In the genomic region with DNA sequence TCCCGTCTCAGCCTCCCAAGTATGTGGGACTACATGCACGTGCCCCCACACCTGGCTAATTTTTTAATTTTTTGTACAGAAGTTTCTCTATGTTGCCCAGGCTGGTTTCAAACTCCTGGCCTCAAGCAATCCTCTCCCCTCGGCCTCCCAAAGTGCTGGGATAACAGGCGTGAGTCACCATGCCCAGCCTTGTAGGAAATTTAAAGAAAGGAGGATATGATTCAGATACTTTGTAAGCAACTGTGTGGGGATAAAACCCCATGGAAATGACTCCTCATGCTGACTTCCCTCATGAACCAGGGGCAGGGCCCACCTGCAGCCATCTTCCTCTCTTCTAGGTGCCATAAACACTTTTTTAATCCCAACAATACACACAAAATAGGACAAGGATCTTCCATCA, we compare ENCODE assay signal across 14 cellular contexts. TPM values are rescaled to one million over a fixed set of nuclear protein-coding genes. Genes with fewer than 3 reads are reported as not detected.
DNase-seq lines count a peak whose midpoint lies in the region; TF ChIP-seq lines count a peak whose summit lies in the region.
"Had no signal": no experiment of that assay in that cellular context is flagged by ENCODE, and none has a peak within 500 bp of the region (broad histone marks: within the 10 kb centered on the region; RNA-seq: fewer than 3 reads in every experiment).

No MANE protein-coding gene starts in this region.

- H3K18ac ChIP-seq in mesenchymal stem cell (ENCODE audit: low read depth in 1 of 2, low read length in 2 of 2): no peak overlapping the region

- H2BK12ac ChIP-seq in mesenchymal stem cell (ENCODE audit: low read length in 2 of 2): no peak overlapping the region

- H3K9me3 Mint-ChIP-seq in CD14-positive monocyte (peaks cover 0 to 4% (median 0%) of the 10 kb centered on the region in 7 donors), HFFc6 (peaks cover 6% of the 10 kb centered on the region; the same call in 1 of the 2 replicates)
- H3K9me3 Mint-ChIP-seq in activated T-helper 2 cell treated with anti-CD3 and anti-CD28 coated beads, Interferon-gamma antibody, Interleukin-2, Interleukin-4, amounts not matched to agents 10 μg/mL and 5 μg/mL and 100 μg/mL, durations not matched to agents 14 hours and 24 hours and 36 hours: no peaks in the 10 kb centered on the region

- no peak overlapping the region for H3K4me3 Mint-ChIP-seq in CD14-positive monocyte
- peak overlapping the region; percentile 79 for H3K4me3 Mint-ChIP-seq in HFFc6
- peak overlapping the region; percentile 45 for H3K4me3 Mint-ChIP-seq in activated T-helper 2 cell treated with anti-CD3 and anti-CD28 coated beads, Interferon-gamma antibody, Interleukin-2, Interleukin-4, amounts not matched to agents 10 μg/mL and 5 μg/mL and 100 μg/mL, durations not matched to agents 14 hours and 24 hours and 36 hours (ENCODE audit: low read depth)
- H3K4me3 Mint-ChIP-seq: endodermal cell had no signal

- H3K14ac ChIP-seq in mesenchymal stem cell (ENCODE audit: low read length in 2 of 2): no peak overlapping the region

- no peak overlapping the region for H3K4me3 ChIP-seq in mesenchymal stem cell (ENCODE audit: insufficient read depth in 1 of 2, low read depth in 1 of 2, low read length in 2 of 2)
- H3K4me3 ChIP-seq: K562, suprapubic skin had no signal

- H4K8ac ChIP-seq in mesenchymal stem cell (ENCODE audit: low read length): no peak overlapping the region

- peak overlapping the region; percentile 75 for H2AK5ac ChIP-seq in mesenchymal stem cell (ENCODE audit: low read length, severe bottlenecking)

- peaks cover 10% of the 10 kb centered on the region for H3K4me1 ChIP-seq in mesenchymal stem cell (ENCODE audit: control insufficient read depth, insufficient read depth, low read depth, low read length)

- H3K27me3 ChIP-seq in mesenchymal stem cell (ENCODE audit: control insufficient read depth in 1 of 2, insufficient read depth in 1 of 2, low read length in 2 of 2): no peaks in the 10 kb centered on the region
- H3K27me3 ChIP-seq: suprapubic skin had no signal

- no peak overlapping the region for H2AFZ ChIP-seq in mesenchymal stem cell (ENCODE audit: low read depth, low read length)

- H4K91ac ChIP-seq in mesenchymal stem cell (ENCODE audit: low read length): no peak overlapping the region

- TF ChIP-seq CTCF in CD14-positive monocyte (IDR thresholded peaks at IDR 0.05): no peak
- TF ChIP-seq CTCF in HFFc6 (IDR thresholded peaks at IDR 0.05): no peak

- H3K23ac ChIP-seq in mesenchymal stem cell (ENCODE audit: low read length in 2 of 2): no peak overlapping the region

- H2BK120ac ChIP-seq in mesenchymal stem cell (ENCODE audit: low read depth, low read length): no peak overlapping the region

- H3K4me1 Mint-ChIP-seq in CD14-positive monocyte (peaks cover 82% of the 10 kb centered on the region), HFFc6 (ENCODE audit: low read depth) (peaks cover 59% of the 10 kb centered on the region)
- peaks cover 46% of the 10 kb centered on the region for H3K4me1 Mint-ChIP-seq in activated T-helper 2 cell treated with anti-CD3 and anti-CD28 coated beads, Interferon-gamma antibody, Interleukin-2, Interleukin-4, amounts not matched to agents 10 μg/mL and 5 μg/mL and 100 μg/mL, durations not matched to agents 14 hours and 24 hours and 36 hours (ENCODE audit: low read depth)
- H3K4me1 Mint-ChIP-seq: endodermal cell had no signal

- 81% methylated on average over 2 of the region's 4 CpGs for WGBS in mesenchymal stem cell

- peaks cover 0 to 7% of the 10 kb centered on the region in 2 experiments for H3K36me3 ChIP-seq in mesenchymal stem cell (ENCODE audit: control insufficient read depth in 1 of 2, insufficient read depth in 2 of 2, low read depth in 1 of 2, low read length in 2 of 2)
- H3K36me3 ChIP-seq: suprapubic skin had no signal

- peak overlapping the region; percentile 88 for H3K27ac ChIP-seq in mesenchymal stem cell (ENCODE audit: low read length, poor library complexity, severe bottlenecking)
- H3K27ac ChIP-seq: suprapubic skin had no signal

- no peaks in the 10 kb centered on the region for H3K79me1 ChIP-seq in mesenchymal stem cell (replicated peaks; ENCODE audit: low read length, poor library complexity, severe bottlenecking)

- intact Hi-C loops in CD14-positive monocyte (cut with micrococcal nuclease): no loop called here
- intact Hi-C loops in activated T-helper 2 cell treated with anti-CD3 and anti-CD28 coated beads, Interferon-gamma antibody, Interleukin-2, Interleukin-4, amounts not matched to agents 10 μg/mL and 5 μg/mL and 100 μg/mL, durations not matched to agents 14 hours and 24 hours and 36 hours (cut with micrococcal nuclease): loop anchor here (10.0 kb wide), 3 partner anchors 246 to 666 kb away; a partner anchor contains a TSS

- H3K36me3 Mint-ChIP-seq in CD14-positive monocyte: peaks cover 36 to 38% of the 10 kb centered on the region in 2 donors
- H3K36me3 Mint-ChIP-seq in HFFc6 (ENCODE audit: low read depth): peaks cover 25% of the 10 kb centered on the region
- H3K36me3 Mint-ChIP-seq in activated T-helper 2 cell treated with anti-CD3 and anti-CD28 coated beads, Interferon-gamma antibody, Interleukin-2, Interleukin-4, amounts not matched to agents 10 μg/mL and 5 μg/mL and 100 μg/mL, durations not matched to agents 14 hours and 24 hours and 36 hours (ENCODE audit: low read depth): peaks cover 32% of the 10 kb centered on the region

- H3K4ac ChIP-seq in mesenchymal stem cell (ENCODE audit: low read depth in 1 of 2, low read length in 2 of 2): no peak overlapping the region

- peak overlapping the region in 6 of 7 donors; percentile 78 to 95 (median 85) for H3K27ac Mint-ChIP-seq in CD14-positive monocyte
- H3K27ac Mint-ChIP-seq in HFFc6: peak overlapping the region; percentile 97
- peak overlapping the region; percentile 98 for H3K27ac Mint-ChIP-seq in activated T-helper 2 cell treated with anti-CD3 and anti-CD28 coated beads, Interferon-gamma antibody, Interleukin-2, Interleukin-4, amounts not matched to agents 10 μg/mL and 5 μg/mL and 100 μg/mL, durations not matched to agents 14 hours and 24 hours and 36 hours
- H3K27ac Mint-ChIP-seq: endodermal cell had no signal

- no peak overlapping the region for H2BK15ac ChIP-seq in mesenchymal stem cell (ENCODE audit: low read depth, poor library complexity, severe bottlenecking)

- no peak overlapping the region for H3K4me2 ChIP-seq in mesenchymal stem cell (ENCODE audit: low read length, poor library complexity, severe bottlenecking)

- peaks cover 0 to 3% (median 0%) of the 10 kb centered on the region in 3 donors for H3K27me3 Mint-ChIP-seq in CD14-positive monocyte (ENCODE audit: low read depth in 3 of 3)
- H3K27me3 Mint-ChIP-seq in HFFc6 (ENCODE audit: insufficient read depth): no peaks in the 10 kb centered on the region; the same call in 1 of the 2 replicates
- no peaks in the 10 kb centered on the region for H3K27me3 Mint-ChIP-seq in activated T-helper 2 cell treated with anti-CD3 and anti-CD28 coated beads, Interferon-gamma antibody, Interleukin-2, Interleukin-4, amounts not matched to agents 10 μg/mL and 5 μg/mL and 100 μg/mL, durations not matched to agents 14 hours and 24 hours and 36 hours (ENCODE audit: low read depth)

- DNase-seq in CD14-positive monocyte (ENCODE audit: low spot score): peak; percentile 68
- DNase-seq in HFFc6: peak; percentile 32
- DNase-seq in activated T-helper 2 cell treated with anti-CD3 and anti-CD28 coated beads, Interferon-gamma antibody, Interleukin-2, Interleukin-4, amounts not matched to agents 10 μg/mL and 5 μg/mL and 100 μg/mL, durations not matched to agents 14 hours and 24 hours and 36 hours (ENCODE audit: low spot score): no peak
- peak; percentile 4 for DNase-seq in mesenchymal stem cell
- DNase-seq in NCI-H82 treated with DMSO at 0.1 percent for 48 hours (lab: John Stamatoyannopoulos, UW; ENCODE audit: unreplicated experiment): no peak
- DNase-seq in COLO668 (lab: John Stamatoyannopoulos, UW; ENCODE audit: unreplicated experiment): no peak
- DNase-seq in cortex of kidney (lab: John Stamatoyannopoulos, UW): no peak
- no peak for DNase-seq in cerebellar nuclear complex (lab: John Stamatoyannopoulos, UW)
- DNase-seq: endodermal cell, NCI-H446 had no signal

- peak overlapping the region; percentile 96 for H3K9ac ChIP-seq in mesenchymal stem cell (ENCODE audit: low read length)

- H2BK5ac ChIP-seq in mesenchymal stem cell (ENCODE audit: low read depth, low read length, poor library complexity, severe bottlenecking): no peak overlapping the region

- H3K9me3 ChIP-seq in mesenchymal stem cell (ENCODE audit: control insufficient read depth, low read length): no peaks in the 10 kb centered on the region
- H3K9me3 ChIP-seq: suprapubic skin had no signal

RNA-seq across cellular contexts. Expression of a gene that starts 50.2 kb away (rescaled TPM):
- polyA plus RNA-seq in CD14-positive monocyte: 10 to 100 TPM; 24.6 to 45.4 TPM
- 10 to 100 TPM; 30.7 to 37.6 (median 35.5) TPM for total RNA-seq in HFFc6 (2021; fragmentation: NEBNext Ultra II Directional; extraction: Animal tissue kit (Norgen Biotek cat#: 25700))
- 45.2 and 47.4 TPM in 2 replicates for total RNA-seq in activated T-helper 2 cell treated with anti-CD3 and anti-CD28 coated beads, Interferon-gamma antibody, Interleukin-2, Interleukin-4, amounts not matched to agents 10 μg/mL and 5 μg/mL and 100 μg/mL, durations not matched to agents 14 hours and 24 hours and 36 hours
- polyA plus RNA-seq in mesenchymal stem cell (2013, experiment 1 of 2): 0.15 TPM
- 0.08 TPM for polyA plus RNA-seq in mesenchymal stem cell (2013, experiment 2 of 2)
- total RNA-seq: myocyte, SK-MEL-5 had no signal

Comparison
In these comparisons a context has a peak if more than half of its experiments do, and no peak if none do; other contexts are left out.
1. DNase-seq: peak in CD14-positive monocyte (single experiment), HFFc6 (single experiment) and mesenchymal stem cell (single experiment); none in activated T-helper 2 cell treated with anti-CD3 and anti-CD28 coated beads, Interferon-gamma antibody, Interleukin-2, Interleukin-4, amounts not matched to agents 10 μg/mL and 5 μg/mL and 100 μg/mL, durations not matched to agents 14 hours and 24 hours and 36 hours (single experiment), NCI-H82 treated with DMSO at 0.1 percent for 48 hours (single experiment), COLO668 (single experiment), cortex of kidney (single experiment) and cerebellar nuclear complex (0 of 2).
2. H3K4me3 Mint-ChIP-seq: peak in HFFc6 (single experiment) and activated T-helper 2 cell treated with anti-CD3 and anti-CD28 coated beads, Interferon-gamma antibody, Interleukin-2, Interleukin-4, amounts not matched to agents 10 μg/mL and 5 μg/mL and 100 μg/mL, durations not matched to agents 14 hours and 24 hours and 36 hours (single experiment); none in CD14-positive monocyte (0 of 2).
3. Peak in every context shown above with its lines, with median percentiles within 50 percentile points of each other: H3K27ac Mint-ChIP-seq.